In genomic region chr9:15509931-15510788, GRCh38 we compare ENCODE assay signal across 8 cellular contexts. TPM values are rescaled to one million over a fixed set of nuclear protein-coding genes. Genes with fewer than 3 reads are reported as not detected.
DNase-seq lines count a peak whose midpoint lies in the region; ATAC-seq and TF ChIP-seq lines count a peak whose summit lies in the region.

No MANE protein-coding gene starts in this region.

- intact Hi-C loops in left ventricle myocardium inferior (cut with micrococcal nuclease) = no loop called here
- intact Hi-C loops in vagina (cut with DNase I) = loop anchor here (10.0 kb wide), 1 partner anchor 75 kb away; no protein-coding TSS in a partner anchor

- H3K9me3 ChIP-seq in SK-N-MC (ENCODE audit: low read depth, low read length) (no peaks in the 10 kb centered on the region), left ventricle myocardium inferior (replicated peaks) (no peaks in the 10 kb centered on the region), vagina (no peaks in the 10 kb centered on the region)

- no peak for TF ChIP-seq CTCF in left ventricle myocardium inferior (IDR thresholded peaks at IDR 0.05; ENCODE audit: borderline replicate concordance)
- TF ChIP-seq CTCF in vagina (IDR thresholded peaks at IDR 0.05) = no peak

- peaks cover 33% of the 10 kb centered on the region for H3K4me1 ChIP-seq in left ventricle myocardium inferior
- H3K4me1 ChIP-seq in vagina = peaks cover 23% of the 10 kb centered on the region

- peaks cover 47% of the 10 kb centered on the region for H3K36me3 ChIP-seq in SK-N-MC (ENCODE audit: insufficient read depth, low read length)
- peaks cover 26% of the 10 kb centered on the region for H3K36me3 ChIP-seq in left ventricle myocardium inferior
- H3K36me3 ChIP-seq in vagina = peaks cover 0 to 10% of the 10 kb centered on the region in 2 donors

- ATAC-seq in GM19025 (IDR thresholded peaks at IDR 0.05; ENCODE audit: low read depth, unreplicated experiment) (peak; percentile 45), HG03342 (IDR thresholded peaks at IDR 0.05; ENCODE audit: unreplicated experiment) (peak; percentile 26)

- H3K9me3 Mint-ChIP-seq in activated naive CD8-positive, alpha-beta T cell treated with anti-CD3 and anti-CD28 coated beads for 36 hours = no peaks in the 10 kb centered on the region

- peak overlapping the region; percentile 92 for H3K4me3 ChIP-seq in SK-N-MC
- H3K4me3 ChIP-seq in left ventricle myocardium inferior = peak overlapping the region; percentile 84
- H3K4me3 ChIP-seq in vagina = peak overlapping the region; percentile 67 to 75

- H3K27ac ChIP-seq in SK-N-MC (peak overlapping the region; percentile 99), left ventricle myocardium inferior (replicated peaks) (peak overlapping the region; percentile 85), vagina (peak overlapping the region; percentile 94)

- TF ChIP-seq POLR2A in vagina (IDR thresholded peaks at IDR 0.05) = no peak

- H3K27me3 ChIP-seq in left ventricle myocardium inferior (ENCODE audit: low read depth) (no peaks in the 10 kb centered on the region), vagina (no peaks in the 10 kb centered on the region)

- peaks cover 46% of the 10 kb centered on the region for H3K4me1 Mint-ChIP-seq in activated naive CD8-positive, alpha-beta T cell treated with anti-CD3 and anti-CD28 coated beads for 36 hours

- DNase-seq in AG08396 (ENCODE audit: low spot score) (peak; percentile 66), SK-N-MC (ENCODE audit: low read depth, low spot score) (no peak), left ventricle myocardium inferior (peak; percentile 38), putamen (ENCODE audit: low spot score) (peak; percentile 39), vagina (ENCODE audit: extremely low spot score in 2 of 2) (no peak)
- DNase-seq in activated naive CD8-positive, alpha-beta T cell treated with anti-CD3 and anti-CD28 coated beads for 36 hours = peak; percentile 63

- H3K4me3 Mint-ChIP-seq in activated naive CD8-positive, alpha-beta T cell treated with anti-CD3 and anti-CD28 coated beads for 36 hours = peak overlapping the region; percentile 91

- H3K27ac Mint-ChIP-seq in activated naive CD8-positive, alpha-beta T cell treated with anti-CD3 and anti-CD28 coated beads for 36 hours = peak overlapping the region; percentile 97

- H3K9ac ChIP-seq in SK-N-MC (ENCODE audit: insufficient read length) = peak overlapping the region; percentile 99

- H3K36me3 Mint-ChIP-seq in activated naive CD8-positive, alpha-beta T cell treated with anti-CD3 and anti-CD28 coated beads for 36 hours = peaks cover 38% of the 10 kb centered on the region

- H3K27me3 Mint-ChIP-seq in activated naive CD8-positive, alpha-beta T cell treated with anti-CD3 and anti-CD28 coated beads for 36 hours = peaks cover 4% of the 10 kb centered on the region

RNA-seq across cellular contexts. Expression of gene PSIP1, which starts 0.6 kb away (rescaled TPM):
- 100 to 1,000 TPM; 109 to 121 TPM for total RNA-seq in activated naive CD8-positive, alpha-beta T cell treated with anti-CD3 and anti-CD28 coated beads for 36 hours
- total RNA-seq in left ventricle myocardium inferior (22.5 TPM), vagina (63.8 TPM)

RNA-seq across cellular contexts. Expression of gene CCDC171, which starts 42.7 kb away (rescaled TPM):
- total RNA-seq in activated naive CD8-positive, alpha-beta T cell treated with anti-CD3 and anti-CD28 coated beads for 36 hours = 1 to 10 TPM; 1.9 to 2.4 TPM
- 1.8 TPM for total RNA-seq in left ventricle myocardium inferior
- total RNA-seq in vagina = 2.9 TPM

Comparison
In these comparisons a context has a peak if more than half of its experiments do, and no peak if none do; other contexts are left out.
1. DNase-seq: peak in AG08396 (single experiment), activated naive CD8-positive, alpha-beta T cell treated with anti-CD3 and anti-CD28 coated beads for 36 hours (single experiment), left ventricle myocardium inferior (single experiment) and putamen (single experiment); none in SK-N-MC (single experiment) and vagina (0 of 2).
2. Peak in every context shown above with its lines, with median percentiles within 50 percentile points of each other: H3K27ac ChIP-seq and H3K4me3 ChIP-seq.